ENCODE assay signal across 1 cellular context in genomic region chr9:656918-657583, GRCh38.
TF ChIP-seq lines count a peak whose summit lies in the region.

No MANE protein-coding gene starts in this region.

TF ChIP-seq in IMR-90, 13 proteins besides CTCF, POLR2A, EP300 and RAD21:
- no peak for TF ChIP-seq ELK1 (IDR thresholded peaks at IDR 0.05; ENCODE audit: borderline replicate concordance, low read depth, low read length)
- TF ChIP-seq MAZ (IDR thresholded peaks at IDR 0.05; ENCODE audit: borderline replicate concordance, low read depth, low read length) = no peak
- TF ChIP-seq MAFK (IDR thresholded peaks at IDR 0.05; ENCODE audit: low read depth, low read length) = no peak
- no peak for TF ChIP-seq MXI1 (IDR thresholded peaks at IDR 0.05; ENCODE audit: borderline replicate concordance, low read depth, low read length)
- TF ChIP-seq USF2 (IDR thresholded peaks at IDR 0.05; ENCODE audit: low read depth, low read length) = no peak
- TF ChIP-seq NFE2L2 (IDR thresholded peaks at IDR 0.05; ENCODE audit: low read depth, low read length) = no peak
- TF ChIP-seq CHD1 (IDR thresholded peaks at IDR 0.05; ENCODE audit: low read depth, low read length) = no peak
- TF ChIP-seq RFX5 (IDR thresholded peaks at IDR 0.05; ENCODE audit: low read depth, low read length) = no peak
- TF ChIP-seq FOS (IDR thresholded peaks at IDR 0.05; ENCODE audit: low read depth, low read length) = no peak
- no peak for TF ChIP-seq BHLHE40 (IDR thresholded peaks at IDR 0.05; ENCODE audit: low read depth, low read length)
- TF ChIP-seq RCOR1 (IDR thresholded peaks at IDR 0.05; ENCODE audit: insufficient replicate concordance, low read length) = no peak
- TF ChIP-seq CEBPB (IDR thresholded peaks at IDR 0.05; ENCODE audit: low read depth, low read length) = no peak
- TF ChIP-seq SMC3 (IDR thresholded peaks at IDR 0.05; ENCODE audit: low read depth, low read length) = no peak
TF ChIP-seq in IMR-90: peak in this region for 0.
